In the genomic region with DNA sequence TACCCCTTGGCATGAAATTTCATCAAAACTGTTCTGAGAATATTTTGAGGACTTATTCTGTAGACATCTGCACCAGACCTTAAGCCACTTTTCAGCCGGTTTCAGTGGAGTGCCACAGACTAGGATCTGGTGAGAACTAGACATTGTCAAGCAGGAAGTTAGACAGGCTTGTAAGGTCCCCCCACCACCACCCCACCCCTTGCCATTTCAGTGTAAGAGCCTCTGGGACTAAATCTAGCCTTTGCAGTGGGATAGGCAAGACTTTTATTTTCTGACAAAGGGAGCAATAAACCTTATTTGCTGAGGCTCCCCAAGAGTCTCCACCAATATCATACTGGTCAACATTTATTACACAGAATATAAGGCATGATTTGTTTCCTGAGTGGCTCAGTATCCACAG, we compare ENCODE assay signal across 1 cellular context.
TF ChIP-seq lines count a peak whose summit lies in the region.

No MANE protein-coding gene starts in this region.

TF ChIP-seq in WTC11, 78 proteins besides CTCF, POLR2A, EP300 and RAD21:
- TF ChIP-seq, protein P1, sequence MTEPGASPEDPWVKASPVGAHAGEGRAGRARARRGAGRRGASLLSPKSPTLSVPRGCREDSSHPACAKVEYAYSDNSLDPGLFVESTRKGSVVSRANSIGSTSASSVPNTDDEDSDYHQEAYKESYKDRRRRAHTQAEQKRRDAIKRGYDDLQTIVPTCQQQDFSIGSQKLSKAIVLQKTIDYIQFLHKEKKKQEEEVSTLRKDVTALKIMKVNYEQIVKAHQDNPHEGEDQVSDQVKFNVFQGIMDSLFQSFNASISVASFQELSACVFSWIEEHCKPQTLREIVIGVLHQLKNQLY (CRISPR knock-in tag; IDR thresholded peaks at IDR 0.05): no peak
- TF ChIP-seq ZNF671 (CRISPR knock-in tag; IDR thresholded peaks at IDR 0.05): no peak
- TF ChIP-seq, protein P2, sequence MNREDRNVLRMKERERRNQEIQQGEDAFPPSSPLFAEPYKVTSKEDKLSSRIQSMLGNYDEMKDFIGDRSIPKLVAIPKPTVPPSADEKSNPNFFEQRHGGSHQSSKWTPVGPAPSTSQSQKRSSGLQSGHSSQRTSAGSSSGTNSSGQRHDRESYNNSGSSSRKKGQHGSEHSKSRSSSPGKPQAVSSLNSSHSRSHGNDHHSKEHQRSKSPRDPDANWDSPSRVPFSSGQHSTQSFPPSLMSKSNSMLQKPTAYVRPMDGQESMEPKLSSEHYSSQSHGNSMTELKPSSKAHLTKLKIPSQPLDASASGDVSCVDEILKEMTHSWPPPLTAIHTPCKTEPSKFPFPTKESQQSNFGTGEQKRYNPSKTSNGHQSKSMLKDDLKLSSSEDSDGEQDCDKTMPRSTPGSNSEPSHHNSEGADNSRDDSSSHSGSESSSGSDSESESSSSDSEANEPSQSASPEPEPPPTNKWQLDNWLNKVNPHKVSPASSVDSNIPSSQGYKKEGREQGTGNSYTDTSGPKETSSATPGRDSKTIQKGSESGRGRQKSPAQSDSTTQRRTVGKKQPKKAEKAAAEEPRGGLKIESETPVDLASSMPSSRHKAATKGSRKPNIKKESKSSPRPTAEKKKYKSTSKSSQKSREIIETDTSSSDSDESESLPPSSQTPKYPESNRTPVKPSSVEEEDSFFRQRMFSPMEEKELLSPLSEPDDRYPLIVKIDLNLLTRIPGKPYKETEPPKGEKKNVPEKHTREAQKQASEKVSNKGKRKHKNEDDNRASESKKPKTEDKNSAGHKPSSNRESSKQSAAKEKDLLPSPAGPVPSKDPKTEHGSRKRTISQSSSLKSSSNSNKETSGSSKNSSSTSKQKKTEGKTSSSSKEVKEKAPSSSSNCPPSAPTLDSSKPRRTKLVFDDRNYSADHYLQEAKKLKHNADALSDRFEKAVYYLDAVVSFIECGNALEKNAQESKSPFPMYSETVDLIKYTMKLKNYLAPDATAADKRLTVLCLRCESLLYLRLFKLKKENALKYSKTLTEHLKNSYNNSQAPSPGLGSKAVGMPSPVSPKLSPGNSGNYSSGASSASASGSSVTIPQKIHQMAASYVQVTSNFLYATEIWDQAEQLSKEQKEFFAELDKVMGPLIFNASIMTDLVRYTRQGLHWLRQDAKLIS (CRISPR knock-in tag; IDR thresholded peaks at IDR 0.05; ENCODE audit: borderline replicate concordance): no peak
- TF ChIP-seq, protein P3, sequence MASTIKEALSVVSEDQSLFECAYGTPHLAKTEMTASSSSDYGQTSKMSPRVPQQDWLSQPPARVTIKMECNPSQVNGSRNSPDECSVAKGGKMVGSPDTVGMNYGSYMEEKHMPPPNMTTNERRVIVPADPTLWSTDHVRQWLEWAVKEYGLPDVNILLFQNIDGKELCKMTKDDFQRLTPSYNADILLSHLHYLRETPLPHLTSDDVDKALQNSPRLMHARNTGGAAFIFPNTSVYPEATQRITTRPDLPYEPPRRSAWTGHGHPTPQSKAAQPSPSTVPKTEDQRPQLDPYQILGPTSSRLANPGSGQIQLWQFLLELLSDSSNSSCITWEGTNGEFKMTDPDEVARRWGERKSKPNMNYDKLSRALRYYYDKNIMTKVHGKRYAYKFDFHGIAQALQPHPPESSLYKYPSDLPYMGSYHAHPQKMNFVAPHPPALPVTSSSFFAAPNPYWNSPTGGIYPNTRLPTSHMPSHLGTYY (CRISPR knock-in tag; IDR thresholded peaks at IDR 0.05): no peak
- TF ChIP-seq, protein P4, sequence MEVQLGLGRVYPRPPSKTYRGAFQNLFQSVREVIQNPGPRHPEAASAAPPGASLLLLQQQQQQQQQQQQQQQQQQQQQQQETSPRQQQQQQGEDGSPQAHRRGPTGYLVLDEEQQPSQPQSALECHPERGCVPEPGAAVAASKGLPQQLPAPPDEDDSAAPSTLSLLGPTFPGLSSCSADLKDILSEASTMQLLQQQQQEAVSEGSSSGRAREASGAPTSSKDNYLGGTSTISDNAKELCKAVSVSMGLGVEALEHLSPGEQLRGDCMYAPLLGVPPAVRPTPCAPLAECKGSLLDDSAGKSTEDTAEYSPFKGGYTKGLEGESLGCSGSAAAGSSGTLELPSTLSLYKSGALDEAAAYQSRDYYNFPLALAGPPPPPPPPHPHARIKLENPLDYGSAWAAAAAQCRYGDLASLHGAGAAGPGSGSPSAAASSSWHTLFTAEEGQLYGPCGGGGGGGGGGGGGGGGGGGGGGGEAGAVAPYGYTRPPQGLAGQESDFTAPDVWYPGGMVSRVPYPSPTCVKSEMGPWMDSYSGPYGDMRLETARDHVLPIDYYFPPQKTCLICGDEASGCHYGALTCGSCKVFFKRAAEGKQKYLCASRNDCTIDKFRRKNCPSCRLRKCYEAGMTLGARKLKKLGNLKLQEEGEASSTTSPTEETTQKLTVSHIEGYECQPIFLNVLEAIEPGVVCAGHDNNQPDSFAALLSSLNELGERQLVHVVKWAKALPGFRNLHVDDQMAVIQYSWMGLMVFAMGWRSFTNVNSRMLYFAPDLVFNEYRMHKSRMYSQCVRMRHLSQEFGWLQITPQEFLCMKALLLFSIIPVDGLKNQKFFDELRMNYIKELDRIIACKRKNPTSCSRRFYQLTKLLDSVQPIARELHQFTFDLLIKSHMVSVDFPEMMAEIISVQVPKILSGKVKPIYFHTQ (CRISPR knock-in tag; IDR thresholded peaks at IDR 0.05): no peak
- TF ChIP-seq TEAD1 (CRISPR knock-in tag; IDR thresholded peaks at IDR 0.05): no peak
- TF ChIP-seq ZNF232 (CRISPR knock-in tag; IDR thresholded peaks at IDR 0.05): no peak
- no peak for TF ChIP-seq RORB (CRISPR knock-in tag; IDR thresholded peaks at IDR 0.05)
- no peak for TF ChIP-seq NR1H2 (CRISPR knock-in tag; IDR thresholded peaks at IDR 0.05)
- TF ChIP-seq, protein P5, sequence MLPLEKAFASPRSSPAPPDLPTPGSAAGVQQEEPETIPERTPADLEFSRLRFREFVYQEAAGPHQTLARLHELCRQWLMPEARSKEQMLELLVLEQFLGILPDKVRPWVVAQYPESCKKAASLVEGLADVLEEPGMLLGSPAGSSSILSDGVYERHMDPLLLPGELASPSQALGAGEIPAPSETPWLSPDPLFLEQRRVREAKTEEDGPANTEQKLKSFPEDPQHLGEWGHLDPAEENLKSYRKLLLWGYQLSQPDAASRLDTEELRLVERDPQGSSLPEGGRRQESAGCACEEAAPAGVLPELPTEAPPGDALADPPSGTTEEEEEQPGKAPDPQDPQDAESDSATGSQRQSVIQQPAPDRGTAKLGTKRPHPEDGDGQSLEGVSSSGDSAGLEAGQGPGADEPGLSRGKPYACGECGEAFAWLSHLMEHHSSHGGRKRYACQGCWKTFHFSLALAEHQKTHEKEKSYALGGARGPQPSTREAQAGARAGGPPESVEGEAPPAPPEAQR (CRISPR knock-in tag; IDR thresholded peaks at IDR 0.05): no peak
- TF ChIP-seq FOXK1 (CRISPR knock-in tag; IDR thresholded peaks at IDR 0.05): no peak
- TF ChIP-seq, protein P6, sequence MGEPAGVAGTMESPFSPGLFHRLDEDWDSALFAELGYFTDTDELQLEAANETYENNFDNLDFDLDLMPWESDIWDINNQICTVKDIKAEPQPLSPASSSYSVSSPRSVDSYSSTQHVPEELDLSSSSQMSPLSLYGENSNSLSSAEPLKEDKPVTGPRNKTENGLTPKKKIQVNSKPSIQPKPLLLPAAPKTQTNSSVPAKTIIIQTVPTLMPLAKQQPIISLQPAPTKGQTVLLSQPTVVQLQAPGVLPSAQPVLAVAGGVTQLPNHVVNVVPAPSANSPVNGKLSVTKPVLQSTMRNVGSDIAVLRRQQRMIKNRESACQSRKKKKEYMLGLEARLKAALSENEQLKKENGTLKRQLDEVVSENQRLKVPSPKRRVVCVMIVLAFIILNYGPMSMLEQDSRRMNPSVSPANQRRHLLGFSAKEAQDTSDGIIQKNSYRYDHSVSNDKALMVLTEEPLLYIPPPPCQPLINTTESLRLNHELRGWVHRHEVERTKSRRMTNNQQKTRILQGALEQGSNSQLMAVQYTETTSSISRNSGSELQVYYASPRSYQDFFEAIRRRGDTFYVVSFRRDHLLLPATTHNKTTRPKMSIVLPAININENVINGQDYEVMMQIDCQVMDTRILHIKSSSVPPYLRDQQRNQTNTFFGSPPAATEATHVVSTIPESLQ (CRISPR knock-in tag; IDR thresholded peaks at IDR 0.05): no peak
- no peak for TF ChIP-seq ESRRA (CRISPR knock-in tag; IDR thresholded peaks at IDR 0.05; ENCODE audit: borderline replicate concordance)
